In genomic region chr16:19434584-19434983, GRCh38 we compare ENCODE assay signal across 24 cellular contexts. TPM values are rescaled to one million over a fixed set of nuclear protein-coding genes. Genes with fewer than 3 reads are reported as not detected.
DNase-seq lines count a peak whose midpoint lies in the region; ATAC-seq, FAIRE-seq and TF ChIP-seq lines count a peak whose summit lies in the region.
"Had no signal": no experiment of that assay in that cellular context is flagged by ENCODE, and none has a peak within 500 bp of the region (broad histone marks: within the 10 kb centered on the region; RNA-seq: fewer than 3 reads in every experiment).

No MANE protein-coding gene starts in this region.

- H3K4me1 Mint-ChIP-seq in CD4-positive, alpha-beta memory T cell = peaks cover 0 to 3% (median under 1%) of the 10 kb centered on the region in 4 donors

- H3K4me3 ChIP-seq in LNCaP clone FGC (ENCODE audit: low read depth, low read length) (no peak overlapping the region), K562 (no peak overlapping the region), small intestine (ENCODE audit: low read depth in 1 of 2, low read length in 2 of 2) (no peak overlapping the region)
- H3K4me3 ChIP-seq in CD4-positive, alpha-beta memory T cell (ENCODE audit: low read length in 2 of 2) = no peak overlapping the region
- H3K4me3 ChIP-seq: BLaER1 had no signal

- ATAC-seq in K562 (no peak), left colon (peak; percentile 24), HG03139 (IDR thresholded peaks at IDR 0.05; ENCODE audit: unreplicated experiment) (no peak), HG03045 (IDR thresholded peaks at IDR 0.05; ENCODE audit: unreplicated experiment) (no peak)
- ATAC-seq: CD8-positive, alpha-beta T cell had no signal

- 15% methylated on average over 1 of the region's 1 CpG for WGBS in K562 (ENCODE audit: insufficient coverage, low coverage, missing lambda C conversion rate)
- WGBS in small intestine, 3 donors = 35 to 60% (median 39%) methylated on average over 1 of the region's 1 CpG

- TF ChIP-seq CTCF in LNCaP clone FGC (IDR thresholded peaks at IDR 0.05; ENCODE audit: control insufficient read depth, extremely low read depth, insufficient read depth) = no peak
- TF ChIP-seq CTCF in K562 (IDR thresholded peaks at IDR 0.05 in 2 of 3, conservative IDR thresholded peaks at IDR 0.05 in 1 of 3; ENCODE audit: insufficient read depth in 2 of 3, low read depth in 1 of 3, low read length in 3 of 3) = no peak

- in situ Hi-C loops in K562 (cut with MboI) = no loop called here

- H3K36me3 Mint-ChIP-seq in CD4-positive, alpha-beta memory T cell = no peaks in the 10 kb centered on the region
- H3K36me3 Mint-ChIP-seq: CD14-positive monocyte; CD4-positive, CD25-positive, alpha-beta regulatory T cell; CD8-positive, alpha-beta T cell had no signal

- H3K9me3 ChIP-seq in K562 (replicated peaks; ENCODE audit: control insufficient read depth, insufficient read depth, low read depth, low read length) (no peaks in the 10 kb centered on the region; the same call in 1 of the 2 replicates), small intestine (ENCODE audit: control insufficient read depth, low read depth) (no peaks in the 10 kb centered on the region)
- no peaks in the 10 kb centered on the region for H3K9me3 ChIP-seq in CD4-positive, alpha-beta memory T cell (ENCODE audit: control insufficient read depth in 1 of 2, low read length in 2 of 2)
- H3K9me3 ChIP-seq: BE2C, BLaER1, Caco-2 had no signal

- intact Hi-C loops in K562 (cut with micrococcal nuclease) (no loop called here), left colon (cut with DNase I, micrococcal nuclease) (no loop called here)
- intact Hi-C loops in CD4-positive, alpha-beta memory T cell (cut with micrococcal nuclease) = no loop called here

- no peak overlapping the region for H3K4me3 Mint-ChIP-seq in CD4-positive, alpha-beta memory T cell
- H3K4me3 Mint-ChIP-seq: CD14-positive monocyte; CD4-positive, CD25-positive, alpha-beta regulatory T cell; CD8-positive, alpha-beta T cell had no signal

- TF ChIP-seq POLR2A in K562 (conservative IDR thresholded peaks at IDR 0.05) = no peak

- BruUV-seq in K562 (replicated peaks; lab: Mats Ljungman, UMichigan) = no TSS peak

- no peaks in the 10 kb centered on the region for H3K9me1 ChIP-seq in K562 (ENCODE audit: control insufficient read depth, insufficient read depth, low read length)

- POLR2A ChIA-PET in K562 (lab: Yijun Ruan, JAX) = interaction anchor here (0.7 kb wide), 1 partner anchor 108 kb away, joined by 3 read pairs; no protein-coding TSS in a partner anchor
- POLR2A ChIA-PET in CD4-positive, alpha-beta memory T cell (lab: Charles Lee; ENCODE audit: partially characterized antibody) = no interaction called here

- DNase-seq in LNCaP clone FGC (ENCODE audit: low read depth) (peak; percentile 71), K562 (ENCODE audit: extremely low read depth in 1 of 4, low spot score in 3 of 4) (no peak), left colon (no peak), small intestine (peak; percentile 34), kidney tubule cell (ENCODE audit: low spot score) (no peak)
- DNase-seq in CD4-positive, alpha-beta memory T cell = no peak
- DNase-seq: 8988T; ACHN; BE2C; C1 segment of cervical spinal cord; Caco-2; Calu3; CD4-positive, CD25-positive, alpha-beta regulatory T cell; CD8-positive, alpha-beta T cell; DMS79 treated with DMSO at 0.1 percent for 48 hours; GF-D8 had no signal

- no peaks in the 10 kb centered on the region for H4K20me1 ChIP-seq in K562 (replicated peaks; ENCODE audit: control insufficient read depth, insufficient read depth, low read length)
- H4K20me1 ChIP-seq: BLaER1 had no signal

- FAIRE-seq in K562 (lab: Jason Lieb, UNC) = no peak
- no peak for FAIRE-seq in small intestine (lab: Jason Lieb, UNC)
- FAIRE-seq: D721Med, GM12891, GM19239 had no signal

- H3K27ac Mint-ChIP-seq in CD4-positive, alpha-beta memory T cell = no peak overlapping the region
- H3K27ac Mint-ChIP-seq: CD14-positive monocyte; CD4-positive, CD25-positive, alpha-beta regulatory T cell; CD8-positive, alpha-beta T cell had no signal

- no peak overlapping the region for H3K9ac ChIP-seq in K562 (ENCODE audit: insufficient read depth in 1 of 2, low read depth in 2 of 2, low read length in 2 of 2)
- H3K9ac ChIP-seq: BLaER1 had no signal

- H3K79me2 ChIP-seq in K562 (ENCODE audit: control insufficient read depth, insufficient read depth, low read length) = no peaks in the 10 kb centered on the region

- H3K4me1 ChIP-seq in K562 (replicated peaks in 1 of 2; ENCODE audit: control insufficient read depth in 2 of 2, insufficient read depth in 2 of 2, low read length in 2 of 2) = peaks cover 0 to 6% of the 10 kb centered on the region in 2 experiments; a peak in 3 of 5 replicates
- H3K4me1 ChIP-seq in small intestine (ENCODE audit: control insufficient read depth in 2 of 2, insufficient read depth in 1 of 2, low read depth in 1 of 2, low read length in 1 of 2) = peaks cover 0 to 7% of the 10 kb centered on the region in 2 donors
- H3K4me1 ChIP-seq in CD4-positive, alpha-beta memory T cell (ENCODE audit: insufficient read depth, low read length) = no peaks in the 10 kb centered on the region
- H3K4me1 ChIP-seq: BE2C had no signal

- peaks cover 0 to 3% of the 10 kb centered on the region in 2 donors for H3K27me3 Mint-ChIP-seq in CD4-positive, alpha-beta memory T cell

- no peak for TF ChIP-seq EP300 in K562 (IDR thresholded peaks at IDR 0.05; ENCODE audit: low read length)

- TF ChIP-seq RAD21 in K562 (CRISPR knock-in tag; conservative IDR thresholded peaks at IDR 0.05 in 1 of 2, IDR thresholded peaks at IDR 0.05 in 1 of 2) = no peak

- H3K4me2 ChIP-seq in K562 (ENCODE audit: insufficient read depth, low read length) = no peak overlapping the region
- H3K4me2 ChIP-seq: BLaER1 had no signal

- no peaks in the 10 kb centered on the region for H3K9me3 Mint-ChIP-seq in CD4-positive, alpha-beta memory T cell
- H3K9me3 Mint-ChIP-seq: CD8-positive, alpha-beta T cell had no signal

- CTCF ChIA-PET in K562 (lab: Yijun Ruan, JAX; ENCODE audit: low intra/inter-chr PET ratio) = no interaction called here
- CTCF ChIA-PET in CD4-positive, alpha-beta memory T cell (lab: Charles Lee; ENCODE audit: partially characterized antibody) = no interaction called here

- H3K36me3 ChIP-seq in K562 (ENCODE audit: control insufficient read depth, insufficient read depth, low read length) (no peaks in the 10 kb centered on the region), small intestine (ENCODE audit: control insufficient read depth in 2 of 2, insufficient read depth in 2 of 2, low read length in 2 of 2) (no peaks in the 10 kb centered on the region)
- no peaks in the 10 kb centered on the region for H3K36me3 ChIP-seq in CD4-positive, alpha-beta memory T cell (ENCODE audit: insufficient read depth, low read length)
- H3K36me3 ChIP-seq: BE2C, BLaER1 had no signal

- no peaks in the 10 kb centered on the region; a peak in 1 of 5 replicates for H3K27me3 ChIP-seq in K562 (ENCODE audit: control insufficient read depth in 2 of 2, insufficient read depth in 2 of 2, low read length in 2 of 2)
- no peaks in the 10 kb centered on the region for H3K27me3 ChIP-seq in small intestine (ENCODE audit: control insufficient read depth in 2 of 2, insufficient read depth in 2 of 2, low read length in 2 of 2)
- H3K27me3 ChIP-seq in CD4-positive, alpha-beta memory T cell (ENCODE audit: insufficient read depth, low read length) = no peaks in the 10 kb centered on the region
- H3K27me3 ChIP-seq: BE2C, BLaER1 had no signal

- H3K27ac ChIP-seq in K562 (ENCODE audit: extremely low read depth, low read depth, low read length) = no peak overlapping the region
- peak overlapping the region; percentile 11 to 33 for H3K27ac ChIP-seq in small intestine (ENCODE audit: low read depth in 1 of 2, low read length in 1 of 2)
- H3K27ac ChIP-seq in CD4-positive, alpha-beta memory T cell (ENCODE audit: low read depth, low read length) = no peak overlapping the region
- H3K27ac ChIP-seq: BLaER1 had no signal

- H2AFZ ChIP-seq in K562 (ENCODE audit: low read depth, low read length) = 0 out of 2 replicates have a peak overlapping the region, but pooled peaks have one; percentile 26

TF ChIP-seq in K562, 482 proteins besides CTCF, POLR2A, EP300 and RAD21 (continues in another document):
- no peak for TF ChIP-seq NR2C2 (CRISPR knock-in tag; IDR thresholded peaks at IDR 0.05)
- TF ChIP-seq NR2C2 (tag; IDR thresholded peaks at IDR 0.05) = no peak

RNA-seq across cellular contexts. Expression of gene TMC5, which starts 16.9 kb away (rescaled TPM):
- 0.16 and 0.44 TPM in 2 replicates for total RNA-seq in K562 (2011; cell fraction: chromatin; rRNA removed; ENCODE audit: low replicate concordance)
- total RNA-seq in K562 (2011; cell fraction: nucleolus; rRNA removed) = 0.17 TPM in 1 of 2 replicates, not detected in the other
- 0.31 and 0.95 TPM in 2 replicates for total RNA-seq in K562 (2011; cell fraction: nucleoplasm; rRNA removed)
- 0.94 and 1.8 TPM in 2 replicates for total RNA-seq in K562 (2014; rRNA removed)
- total RNA-seq in K562 (2014; rRNA removed; fragmentation: Illumina TruSeq; extraction: Trizol) = 2.3 and 2.5 TPM in 2 replicates
- total RNA-seq in K562 (2015; rRNA removed; fragmentation: Illumina TruSeq; extraction: Trizol) = 0.83 and 1.1 TPM in 2 replicates
- 1.3 and 2.7 TPM in 2 replicates for total RNA-seq in K562 (2021)
- polyA plus RNA-seq in K562 (2011; rRNA removed) = 2.4 and 2.6 TPM in 2 replicates
- 0.12 and 0.34 TPM in 2 replicates for polyA plus RNA-seq in K562 (2011; cell fraction: cytosol; rRNA removed)
- 0.16 and 0.88 TPM in 2 replicates for polyA plus RNA-seq in K562 (2011; cell fraction: nucleus; rRNA removed)
- polyA plus RNA-seq in K562 (2012) = 0.90 and 1.7 TPM in 2 replicates
- 1.7 and 2.3 TPM in 2 replicates for polyA plus RNA-seq in K562 (2014; fragmentation: Illumina TruSeq; extraction: Trizol)
- 1 to 10 TPM; 1.5 to 1.6 TPM for polyA plus RNA-seq in K562 (2014; fragmentation: Nextera tagmentation; extraction: Ambion mirVana)
- 1.6 and 2.2 TPM in 2 replicates for polyA plus RNA-seq in K562 (2014; rRNA removed)
- 0.77 and 1.9 TPM in 2 replicates for polyA minus RNA-seq in K562 (2011; rRNA and poly(A)+ RNA removed)
- polyA minus RNA-seq in K562 (2011; cell fraction: cytosol; rRNA and poly(A)+ RNA removed) = 1.7 TPM in 1 of 2 replicates, not detected in the other
- polyA minus RNA-seq in K562 (2011; cell fraction: nucleus; rRNA and poly(A)+ RNA removed) = 0.13 and 0.56 TPM in 2 replicates
- total RNA-seq in left colon = 100 to 1,000 TPM in 1 of 2 donors, 10 to 100 TPM in 1; 91.2 to 225 TPM
- polyA plus RNA-seq in small intestine = 10 to 100 TPM; 61.5 to 91.6 (median 83.0) TPM
- total RNA-seq in CD4-positive, alpha-beta memory T cell = not detected
- under 1 TPM in 1 of 2 donors, not detected in 1; 0.57 TPM for polyA plus RNA-seq in CD4-positive, alpha-beta memory T cell
- total RNA-seq: CD4-positive, CD25-positive, alpha-beta regulatory T cell; CD8-positive, alpha-beta T cell had no signal
- polyA plus RNA-seq: AG04450; CD14-positive monocyte; CD4-positive, CD25-positive, alpha-beta regulatory T cell had no signal

Comparison
In these comparisons a context has a peak if more than half of its experiments do, and no peak if none do; other contexts are left out.
1. DNase-seq: peak in LNCaP clone FGC (single experiment) and small intestine (single experiment); none in K562 (0 of 4), left colon (0 of 2), CD4-positive, alpha-beta memory T cell (0 of 5) and kidney tubule cell (single experiment).
2. H3K27ac ChIP-seq: peak in small intestine (2 of 2); none in K562 (single experiment) and CD4-positive, alpha-beta memory T cell (single experiment).
3. RNA of gene TMC5, which starts 16.9 kb away (total RNA-seq): 91.2 to 225 TPM in left colon; 0.16 to 2.7 TPM in K562 and not detected in CD4-positive, alpha-beta memory T cell; every median in the first group is over 10 times any median in the second.